In genomic region chr4:70840137-70840536, GRCh38 we compare ENCODE assay signal across 8 cellular contexts. TPM values are rescaled to one million over a fixed set of nuclear protein-coding genes. Genes with fewer than 3 reads are reported as not detected.
DNase-seq lines count a peak whose midpoint lies in the region; TF ChIP-seq lines count a peak whose summit lies in the region.
"Not testable (repeated sequence)": the region's sequence is repeated elsewhere in the genome, so short reads cannot be mapped to it uniquely, and the experiment has no call there.

No MANE protein-coding gene starts in this region.

- H3K4me1 ChIP-seq in CD4-positive, alpha-beta memory T cell (ENCODE audit: insufficient read depth, low read length) = peaks cover 32% of the 10 kb centered on the region
- H3K4me1 ChIP-seq in colonic mucosa = not testable (repeated sequence)

- not testable (repeated sequence) for H3K36me3 ChIP-seq in CD4-positive, alpha-beta memory T cell (ENCODE audit: insufficient read depth, low read length); colonic mucosa

- not testable (repeated sequence) for H3K9ac ChIP-seq in colonic mucosa (ENCODE audit: low read depth in 2 of 2, low read length in 2 of 2)

- CTCF ChIA-PET in CD4-positive, alpha-beta memory T cell (lab: Charles Lee; ENCODE audit: partially characterized antibody) = interaction anchor here (1.2 to 4.6 kb wide), 4 partner anchors 62 to 134 kb away, joined by 4 to 39 read pairs (median 8); partner anchors contain the start of gene MOB1B

- H3K27ac ChIP-seq in CD4-positive, alpha-beta memory T cell (ENCODE audit: low read depth, low read length); colonic mucosa: not testable (repeated sequence)

- H3K4me3 ChIP-seq in CD4-positive, alpha-beta memory T cell (ENCODE audit: low read length in 2 of 2); colonic mucosa: not testable (repeated sequence)

- not testable (repeated sequence) for H3K27me3 ChIP-seq in CD4-positive, alpha-beta memory T cell (ENCODE audit: insufficient read depth, low read length); colonic mucosa

- peak overlapping the region in 7 of 8 donors; percentile 43 to 77 (median 65) for H3K4me3 Mint-ChIP-seq in CD4-positive, alpha-beta memory T cell

- not testable (repeated sequence) for H3K27me3 Mint-ChIP-seq in CD4-positive, alpha-beta memory T cell

- H3K36me3 Mint-ChIP-seq in CD4-positive, alpha-beta memory T cell = peaks cover 5 to 12% of the 10 kb centered on the region in 2 donors

- H3K9me3 ChIP-seq in CD4-positive, alpha-beta memory T cell (ENCODE audit: control insufficient read depth in 1 of 2, low read length in 2 of 2); colonic mucosa: not testable (repeated sequence)

- peak overlapping the region; percentile 68 to 95 (median 87) for H3K27ac Mint-ChIP-seq in CD4-positive, alpha-beta memory T cell

- not testable (repeated sequence) for H3K9me3 Mint-ChIP-seq in CD4-positive, alpha-beta memory T cell

- H3K4me1 Mint-ChIP-seq in CD4-positive, alpha-beta memory T cell = peaks cover 13 to 38% (median 24%) of the 10 kb centered on the region in 4 donors

- not testable (repeated sequence) for TF ChIP-seq CTCF in colonic mucosa (IDR thresholded peaks at IDR 0.05)

- intact Hi-C loops in CD4-positive, alpha-beta memory T cell (cut with micrococcal nuclease) = not testable (repeated sequence)
- intact Hi-C loops in colonic mucosa (cut with DNase I) = loop anchor here (5.0 kb wide), 1 partner anchor 152 kb away; the partner anchor contains the start of gene DCK

- POLR2A ChIA-PET in CD4-positive, alpha-beta memory T cell (lab: Charles Lee; ENCODE audit: partially characterized antibody) = interaction anchor here (0.9 to 4.1 kb wide), 13 partner anchors 10 to 170 kb away, joined by 3 to 65 read pairs (median 4); partner anchors contain the start of genes DCK, MOB1B, RUFY3 and UTP3

- peak in 1 of 5 donors; percentile 82 for DNase-seq in CD4-positive, alpha-beta memory T cell
- peak; percentile 87 for DNase-seq in LoVo (ENCODE audit: low spot score)
- peak; percentile 19 for DNase-seq in SW480 (ENCODE audit: low spot score)
- DNase-seq in activated T-cell treated with anti-CD3 and anti-CD28 coated beads, Interleukin-2, amount 50 U/mL, for 1 hour = peak; percentile 73
- DNase-seq in colonic mucosa = peak; percentile 65
- peak in 26 of 51 donors; percentile 1 to 62 (median 31) for DNase-seq in hypothalamus (lab: John Stamatoyannopoulos, UW)
- DNase-seq in pons (ENCODE audit: low spot score) = peak; percentile 47
- peak; percentile 24 to 43 for DNase-seq in stimulated activated CD8-positive, alpha-beta memory T cell treated with anti-CD3 and anti-CD28 coated beads, Interleukin-4, amount 100 ng/mL, for 4 hours (ENCODE audit: low read depth in 2 of 2, low spot score in 1 of 2)

RNA-seq across cellular contexts. Expression of gene GRSF1, which starts 0.4 kb away (rescaled TPM):
- total RNA-seq in CD4-positive, alpha-beta memory T cell = 10 to 100 TPM; 47.0 to 54.3 TPM
- 10 to 100 TPM; 74.3 to 96.0 TPM for polyA plus RNA-seq in CD4-positive, alpha-beta memory T cell
- total RNA-seq in colonic mucosa = 100 to 1,000 TPM in 1 of 2 donors, 10 to 100 TPM in 1; 91.0 to 108 TPM
